ENCODE assay signal across 1 cellular context in the genomic region with DNA sequence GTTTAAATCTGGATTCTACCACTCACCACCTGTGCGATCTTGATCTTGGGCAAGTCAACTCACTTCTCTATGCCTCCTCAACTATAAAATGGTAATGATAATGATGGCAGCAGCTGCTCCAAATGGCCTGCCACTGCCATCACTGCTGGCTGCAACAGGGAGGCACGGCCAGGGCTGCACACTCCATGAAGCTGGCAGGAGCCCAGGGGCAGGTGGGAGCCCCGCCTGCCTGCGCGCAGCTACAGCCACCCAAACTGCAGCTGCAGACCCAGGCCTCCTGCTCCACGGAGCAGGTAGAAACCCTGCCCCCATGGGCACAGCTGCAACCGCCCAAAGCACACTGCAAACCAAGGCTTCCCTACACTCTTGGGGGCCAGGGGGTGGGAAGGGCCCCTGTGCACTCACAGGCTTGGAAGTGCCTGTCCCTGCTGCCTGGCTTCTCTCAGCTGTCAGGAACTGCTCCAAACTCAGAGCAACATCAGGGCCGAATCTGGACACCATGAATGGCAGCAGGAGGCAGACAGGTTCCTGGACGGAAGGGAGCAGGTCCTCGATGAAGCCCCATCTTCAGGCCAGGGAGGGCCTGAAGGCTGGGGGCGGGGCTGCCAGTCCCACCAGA.
TF ChIP-seq lines count a peak whose summit lies in the region.

No MANE protein-coding gene starts in this region.

TF ChIP-seq in IMR-90, 13 proteins besides CTCF, POLR2A, EP300 and RAD21:
- TF ChIP-seq CHD1 (IDR thresholded peaks at IDR 0.05; ENCODE audit: low read depth, low read length) = no peak
- TF ChIP-seq RFX5 (IDR thresholded peaks at IDR 0.05; ENCODE audit: low read depth, low read length) = no peak
- TF ChIP-seq, protein P1, sequence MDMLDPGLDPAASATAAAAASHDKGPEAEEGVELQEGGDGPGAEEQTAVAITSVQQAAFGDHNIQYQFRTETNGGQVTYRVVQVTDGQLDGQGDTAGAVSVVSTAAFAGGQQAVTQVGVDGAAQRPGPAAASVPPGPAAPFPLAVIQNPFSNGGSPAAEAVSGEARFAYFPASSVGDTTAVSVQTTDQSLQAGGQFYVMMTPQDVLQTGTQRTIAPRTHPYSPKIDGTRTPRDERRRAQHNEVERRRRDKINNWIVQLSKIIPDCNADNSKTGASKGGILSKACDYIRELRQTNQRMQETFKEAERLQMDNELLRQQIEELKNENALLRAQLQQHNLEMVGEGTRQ (IDR thresholded peaks at IDR 0.05; ENCODE audit: low read depth, low read length) = no peak
- TF ChIP-seq MAFK (IDR thresholded peaks at IDR 0.05; ENCODE audit: low read depth, low read length) = no peak
- no peak for TF ChIP-seq CEBPB (IDR thresholded peaks at IDR 0.05; ENCODE audit: low read depth, low read length)
- no peak for TF ChIP-seq FOS (IDR thresholded peaks at IDR 0.05; ENCODE audit: low read depth, low read length)
- no peak for TF ChIP-seq MAZ (IDR thresholded peaks at IDR 0.05; ENCODE audit: borderline replicate concordance, low read depth, low read length)
- TF ChIP-seq SMC3 (IDR thresholded peaks at IDR 0.05; ENCODE audit: low read depth, low read length) = no peak
- no peak for TF ChIP-seq RCOR1 (IDR thresholded peaks at IDR 0.05; ENCODE audit: insufficient replicate concordance, low read length)
- no peak for TF ChIP-seq NFE2L2 (IDR thresholded peaks at IDR 0.05; ENCODE audit: low read depth, low read length)
- TF ChIP-seq MXI1 (IDR thresholded peaks at IDR 0.05; ENCODE audit: borderline replicate concordance, low read depth, low read length) = no peak
- TF ChIP-seq, protein P2, sequence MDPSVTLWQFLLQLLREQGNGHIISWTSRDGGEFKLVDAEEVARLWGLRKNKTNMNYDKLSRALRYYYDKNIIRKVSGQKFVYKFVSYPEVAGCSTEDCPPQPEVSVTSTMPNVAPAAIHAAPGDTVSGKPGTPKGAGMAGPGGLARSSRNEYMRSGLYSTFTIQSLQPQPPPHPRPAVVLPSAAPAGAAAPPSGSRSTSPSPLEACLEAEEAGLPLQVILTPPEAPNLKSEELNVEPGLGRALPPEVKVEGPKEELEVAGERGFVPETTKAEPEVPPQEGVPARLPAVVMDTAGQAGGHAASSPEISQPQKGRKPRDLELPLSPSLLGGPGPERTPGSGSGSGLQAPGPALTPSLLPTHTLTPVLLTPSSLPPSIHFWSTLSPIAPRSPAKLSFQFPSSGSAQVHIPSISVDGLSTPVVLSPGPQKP (IDR thresholded peaks at IDR 0.05; ENCODE audit: borderline replicate concordance, low read depth, low read length) = no peak
- no peak for TF ChIP-seq BHLHE40 (IDR thresholded peaks at IDR 0.05; ENCODE audit: low read depth, low read length)
